ENCODE assay signal across 8 cellular contexts in genomic region chr7:18494821-18495408, GRCh38. TPM values are rescaled to one million over a fixed set of nuclear protein-coding genes. Genes with fewer than 3 reads are reported as not detected.
DNase-seq lines count a peak whose midpoint lies in the region; ATAC-seq and TF ChIP-seq lines count a peak whose summit lies in the region.

No MANE protein-coding gene starts in this region.

- H3K27ac Mint-ChIP-seq in activated CD4-positive, alpha-beta T cell treated with anti-CD3 and anti-CD28 coated beads, Interleukin-2, amount 10 ng/mL, durations not matched to agents 7 days and 5 days: no peak overlapping the region
- peak overlapping the region; percentile 99 for H3K27ac Mint-ChIP-seq in glutamatergic neuron (ENCODE audit: unreplicated experiment)

- no peak overlapping the region for H3K4me3 Mint-ChIP-seq in activated CD4-positive, alpha-beta T cell treated with anti-CD3 and anti-CD28 coated beads, Interleukin-2, amount 10 ng/mL, durations not matched to agents 7 days and 5 days
- H3K4me3 Mint-ChIP-seq in glutamatergic neuron (ENCODE audit: unreplicated experiment): peak overlapping the region; percentile 97

- H3K4me1 Mint-ChIP-seq in activated CD4-positive, alpha-beta T cell treated with anti-CD3 and anti-CD28 coated beads, Interleukin-2, amount 10 ng/mL, durations not matched to agents 7 days and 5 days: peaks cover 2% of the 10 kb centered on the region
- H3K4me1 Mint-ChIP-seq in glutamatergic neuron (ENCODE audit: low read depth, unreplicated experiment): peaks cover 42% of the 10 kb centered on the region

- H3K27me3 ChIP-seq in skeletal muscle satellite cell (ENCODE audit: control insufficient read depth, insufficient read depth, low read length): no peaks in the 10 kb centered on the region

- POLR2A ChIA-PET in activated CD4-positive, alpha-beta T cell treated with anti-CD3 and anti-CD28 coated beads, Interleukin-2, amount 10 ng/mL, durations not matched to agents 7 days and 5 days (lab: Charles Lee): no interaction called here

- peaks cover 13% of the 10 kb centered on the region for H3K4me1 ChIP-seq in skeletal muscle satellite cell (ENCODE audit: control insufficient read depth, insufficient read depth, low read length)

- peak; percentile 6 for DNase-seq in activated CD4-positive, alpha-beta T cell treated with anti-CD3 and anti-CD28 coated beads for 48 hours
- no peak for DNase-seq in activated CD4-positive, alpha-beta T cell treated with anti-CD3 and anti-CD28 coated beads, Interleukin-2, amount 10 ng/mL, durations not matched to agents 7 days and 5 days
- DNase-seq in SK-MEL-5 (ENCODE audit: low read depth, low spot score) (peak; percentile 39), glutamatergic neuron (no peak), NOMO-1 treated with DMSO at 0.1 percent for 48 hours (lab: John Stamatoyannopoulos, UW; ENCODE audit: unreplicated experiment) (no peak), NCI-H1436 treated with DMSO at 0.1 percent for 48 hours (lab: John Stamatoyannopoulos, UW) (no peak)

- H3K4me2 ChIP-seq in skeletal muscle satellite cell (ENCODE audit: low read length): peak overlapping the region; percentile 74

- no peak for TF ChIP-seq CTCF in glutamatergic neuron (IDR thresholded peaks at IDR 0.05; ENCODE audit: partially characterized antibody, unreplicated experiment)

- in situ Hi-C loops in SK-MEL-5 (cut with HindIII; ENCODE audit: low pct_unique_long_range_greater_than_20kb, low sequenced_read_pairs): loop anchor here (25.0 kb wide), 1 partner anchor 133 kb away; no protein-coding TSS in a partner anchor

- H3K36me3 ChIP-seq in skeletal muscle satellite cell (ENCODE audit: insufficient read depth, low read length): no peaks in the 10 kb centered on the region

- CTCF ChIA-PET in activated CD4-positive, alpha-beta T cell treated with anti-CD3 and anti-CD28 coated beads, Interleukin-2, amount 10 ng/mL, durations not matched to agents 7 days and 5 days (lab: Charles Lee): no interaction called here

- no peaks in the 10 kb centered on the region for H3K9me3 Mint-ChIP-seq in activated CD4-positive, alpha-beta T cell treated with anti-CD3 and anti-CD28 coated beads, Interleukin-2, amount 10 ng/mL, durations not matched to agents 7 days and 5 days
- peaks cover 8% of the 10 kb centered on the region for H3K9me3 Mint-ChIP-seq in glutamatergic neuron (ENCODE audit: unreplicated experiment)

- H3K36me3 Mint-ChIP-seq in activated CD4-positive, alpha-beta T cell treated with anti-CD3 and anti-CD28 coated beads, Interleukin-2, amount 10 ng/mL, durations not matched to agents 7 days and 5 days (ENCODE audit: low read depth): no peaks in the 10 kb centered on the region
- no peaks in the 10 kb centered on the region for H3K36me3 Mint-ChIP-seq in glutamatergic neuron (ENCODE audit: unreplicated experiment)

- no peaks in the 10 kb centered on the region for H3K9me3 ChIP-seq in skeletal muscle satellite cell (replicated peaks; ENCODE audit: low read length)

- peaks cover 6% of the 10 kb centered on the region for H3K27me3 Mint-ChIP-seq in activated CD4-positive, alpha-beta T cell treated with anti-CD3 and anti-CD28 coated beads, Interleukin-2, amount 10 ng/mL, durations not matched to agents 7 days and 5 days
- peaks cover 6% of the 10 kb centered on the region for H3K27me3 Mint-ChIP-seq in glutamatergic neuron (ENCODE audit: unreplicated experiment)

- ATAC-seq in HG03066 (IDR thresholded peaks at IDR 0.05; ENCODE audit: low read depth, unreplicated experiment): peak; percentile 48

- H3K4me3 ChIP-seq in skeletal muscle satellite cell (ENCODE audit: low read length): peak overlapping the region; percentile 57

- H3K9ac ChIP-seq in skeletal muscle satellite cell (ENCODE audit: low read depth, low read length): peak overlapping the region; percentile 68

RNA-seq across cellular contexts. Expression of gene HDAC9, which starts 0.6 kb away (rescaled TPM):
- under 1 TPM; 0.22 to 0.33 TPM for total RNA-seq in activated CD4-positive, alpha-beta T cell treated with anti-CD3 and anti-CD28 coated beads, Interleukin-2, amount 10 ng/mL, durations not matched to agents 7 days and 5 days
- 19.9 and 20.3 TPM in 2 replicates for total RNA-seq in SK-MEL-5 (2014; rRNA removed; shearing (Covaris generic))
- polyA plus RNA-seq in SK-MEL-5 (2015; cell fraction: cytosol; rRNA removed): 8.6 and 13.3 TPM in 2 replicates
- 13.1 and 13.4 TPM in 2 replicates for polyA plus RNA-seq in SK-MEL-5 (2015; cell fraction: nucleus; rRNA removed)
- total RNA-seq in glutamatergic neuron (ENCODE audit: unreplicated experiment): 94.8 TPM
- 10.6 and 11.1 TPM in 2 replicates for total RNA-seq in skeletal muscle satellite cell (2012; rRNA removed)

Comparison
In these comparisons a context has a peak if more than half of its experiments do, and no peak if none do; other contexts are left out.
1. DNase-seq: peak in activated CD4-positive, alpha-beta T cell treated with anti-CD3 and anti-CD28 coated beads for 48 hours (single experiment) and SK-MEL-5 (single experiment); none in activated CD4-positive, alpha-beta T cell treated with anti-CD3 and anti-CD28 coated beads, Interleukin-2, amount 10 ng/mL, durations not matched to agents 7 days and 5 days (single experiment), glutamatergic neuron (single experiment), NOMO-1 treated with DMSO at 0.1 percent for 48 hours (single experiment) and NCI-H1436 treated with DMSO at 0.1 percent for 48 hours (single experiment).
2. RNA of gene HDAC9, which starts 0.6 kb away (total RNA-seq): 94.8 TPM in glutamatergic neuron (single experiment) and 19.9 to 20.3 TPM in SK-MEL-5; 0.22 to 0.33 TPM in activated CD4-positive, alpha-beta T cell treated with anti-CD3 and anti-CD28 coated beads, Interleukin-2, amount 10 ng/mL, durations not matched to agents 7 days and 5 days; every median in the first group is over 10 times any median in the second.